Comparison of ENCODE assay signal across 8 cellular contexts in the genomic region with DNA sequence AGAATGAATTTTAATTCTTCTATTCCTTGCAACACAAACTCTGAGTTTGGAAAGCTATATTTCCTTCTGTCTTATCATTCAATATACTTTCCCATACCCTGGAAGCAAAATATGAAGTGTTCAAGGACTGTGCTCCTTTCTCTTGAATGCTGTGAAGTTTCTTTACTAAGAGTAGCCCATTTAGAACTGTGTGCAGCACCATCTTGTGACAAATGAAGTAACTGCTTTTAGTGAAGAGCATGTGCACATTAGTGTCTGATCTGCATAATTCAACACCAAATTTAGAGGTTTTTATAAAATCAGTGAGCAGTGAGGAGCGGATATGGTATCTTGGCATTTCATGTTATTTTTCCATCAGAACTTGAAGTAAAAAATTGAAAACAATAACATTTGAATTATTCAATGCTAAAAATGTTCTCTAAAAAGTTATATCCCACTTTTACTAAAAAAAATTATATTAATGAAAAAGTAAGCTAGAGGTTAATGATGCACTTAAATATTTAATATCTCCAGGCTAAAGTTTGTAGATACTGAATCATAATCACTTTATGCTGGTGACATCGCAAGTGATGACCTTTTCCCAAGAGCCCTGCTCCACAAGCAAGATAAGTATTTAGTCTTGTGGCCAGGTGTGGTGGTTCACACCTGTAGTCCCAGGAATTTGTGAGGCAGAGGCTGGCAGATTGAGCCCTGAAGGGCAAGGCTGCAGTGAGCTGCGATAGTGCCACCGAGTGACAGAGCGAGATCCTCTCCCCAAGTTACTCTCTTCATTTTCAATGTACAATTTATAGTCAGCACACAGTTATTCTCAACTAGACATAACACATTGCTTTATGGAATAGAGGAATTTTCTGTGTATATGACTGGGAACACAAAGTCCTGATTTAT.
A peak's percentile ranks its signal among the peaks of the same experiment; 100 is the strongest.
DNase-seq lines count a peak whose midpoint lies in the region; ATAC-seq, FAIRE-seq and TF ChIP-seq lines count a peak whose summit lies in the region.

No MANE protein-coding gene starts in this region.

- H3K27ac ChIP-seq in PC-9, result no peak overlapping the region

- TF ChIP-seq CTCF in PC-9 (conservative IDR thresholded peaks at IDR 0.05), result peak; percentile 65; the same call in 1 of the 2 replicates

- no peaks in the 10 kb centered on the region for H3K9me3 ChIP-seq in PC-9 (ENCODE audit: insufficient read depth, low read depth)

- intact Hi-C loops in PC-9 (cut with micrococcal nuclease; ENCODE audit: unreplicated experiment), result loop anchor here (1.0 to 10.0 kb wide), 2 partner anchors 461 to 1227 kb away; no protein-coding TSS in a partner anchor

- DNase-seq in COLO829 (ENCODE audit: low spot score), result peak; percentile 40
- no peak for DNase-seq in PC-9
- DNase-seq in foreskin melanocyte, result peak; percentile 37
- DNase-seq in GM19239 (ENCODE audit: insufficient read length, low spot score), result no peak

- no peak overlapping the region for H2AFZ ChIP-seq in PC-9

- H3K4me1 ChIP-seq in PC-9 (replicated peaks; ENCODE audit: insufficient read depth), result no peaks in the 10 kb centered on the region

- H3F3A ChIP-seq in PC-9 (ENCODE audit: insufficient read depth, low read depth), result no peaks in the 10 kb centered on the region

- peak; percentile 65 for TF ChIP-seq RAD21 in Ishikawa (IDR thresholded peaks at IDR 0.05; ENCODE audit: low read depth)

- H3K9me2 ChIP-seq in PC-9 (ENCODE audit: insufficient read depth), result peaks cover 6% of the 10 kb centered on the region; the same call in 1 of the 2 replicates

- ATAC-seq in GM18519 (IDR thresholded peaks at IDR 0.05; ENCODE audit: low FRiP score, unreplicated experiment) (no peak), GM21528 (IDR thresholded peaks at IDR 0.05; ENCODE audit: low FRiP score, unreplicated experiment) (no peak), GM19467 (IDR thresholded peaks at IDR 0.05; ENCODE audit: unreplicated experiment) (no peak)

- no peaks in the 10 kb centered on the region for H3K27me3 ChIP-seq in PC-9 (ENCODE audit: insufficient read depth, low read depth)

- H3K4me2 ChIP-seq in PC-9, result no peak overlapping the region

- no TSS peak for BruUV-seq in PC-9 (replicated peaks; lab: Mats Ljungman, UMichigan)

- H3K4me3 ChIP-seq in PC-9, result no peak overlapping the region

- CTCF ChIA-PET in PC-9 (lab: Charles Lee), result no interaction called here

- H3K36me3 ChIP-seq in PC-9 (ENCODE audit: low read depth), result no peaks in the 10 kb centered on the region

- no peak for TF ChIP-seq EP300 in Ishikawa (IDR thresholded peaks at IDR 0.05; ENCODE audit: borderline replicate concordance)

- H4K20me1 ChIP-seq in PC-9 (ENCODE audit: insufficient read depth), result no peaks in the 10 kb centered on the region

- no peaks in the 10 kb centered on the region for H3K79me2 ChIP-seq in PC-9 (ENCODE audit: low read depth)

- POLR2A ChIA-PET in PC-9 (lab: Charles Lee; ENCODE audit: unreplicated experiment), result no interaction called here

- no peak for FAIRE-seq in GM19239 (lab: Jason Lieb, UNC)

TF ChIP-seq in Ishikawa, 13 proteins besides CTCF, POLR2A, EP300 and RAD21:
- TF ChIP-seq ZBTB7A (IDR thresholded peaks at IDR 0.05; ENCODE audit: low read depth) (no peak), TCF12 (IDR thresholded peaks at IDR 0.05; ENCODE audit: low read depth) (no peak), FOXM1 (IDR thresholded peaks at IDR 0.05; ENCODE audit: borderline replicate concordance, low read depth) (no peak), YY1 (IDR thresholded peaks at IDR 0.05; ENCODE audit: low read depth) (no peak), EGR1 (IDR thresholded peaks at IDR 0.05) (no peak), NFIC (IDR thresholded peaks at IDR 0.05) (no peak), CEBPB (IDR thresholded peaks at IDR 0.05) (no peak), CREB1 (IDR thresholded peaks at IDR 0.05; ENCODE audit: low read depth) (no peak), TAF1 (IDR thresholded peaks at IDR 0.05; ENCODE audit: low read depth) (no peak), TEAD4 (IDR thresholded peaks at IDR 0.05) (no peak)
- TF ChIP-seq, protein P1, sequence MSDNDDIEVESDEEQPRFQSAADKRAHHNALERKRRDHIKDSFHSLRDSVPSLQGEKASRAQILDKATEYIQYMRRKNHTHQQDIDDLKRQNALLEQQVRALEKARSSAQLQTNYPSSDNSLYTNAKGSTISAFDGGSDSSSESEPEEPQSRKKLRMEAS (IDR thresholded peaks at IDR 0.05), result no peak
- TF ChIP-seq, protein P2, sequence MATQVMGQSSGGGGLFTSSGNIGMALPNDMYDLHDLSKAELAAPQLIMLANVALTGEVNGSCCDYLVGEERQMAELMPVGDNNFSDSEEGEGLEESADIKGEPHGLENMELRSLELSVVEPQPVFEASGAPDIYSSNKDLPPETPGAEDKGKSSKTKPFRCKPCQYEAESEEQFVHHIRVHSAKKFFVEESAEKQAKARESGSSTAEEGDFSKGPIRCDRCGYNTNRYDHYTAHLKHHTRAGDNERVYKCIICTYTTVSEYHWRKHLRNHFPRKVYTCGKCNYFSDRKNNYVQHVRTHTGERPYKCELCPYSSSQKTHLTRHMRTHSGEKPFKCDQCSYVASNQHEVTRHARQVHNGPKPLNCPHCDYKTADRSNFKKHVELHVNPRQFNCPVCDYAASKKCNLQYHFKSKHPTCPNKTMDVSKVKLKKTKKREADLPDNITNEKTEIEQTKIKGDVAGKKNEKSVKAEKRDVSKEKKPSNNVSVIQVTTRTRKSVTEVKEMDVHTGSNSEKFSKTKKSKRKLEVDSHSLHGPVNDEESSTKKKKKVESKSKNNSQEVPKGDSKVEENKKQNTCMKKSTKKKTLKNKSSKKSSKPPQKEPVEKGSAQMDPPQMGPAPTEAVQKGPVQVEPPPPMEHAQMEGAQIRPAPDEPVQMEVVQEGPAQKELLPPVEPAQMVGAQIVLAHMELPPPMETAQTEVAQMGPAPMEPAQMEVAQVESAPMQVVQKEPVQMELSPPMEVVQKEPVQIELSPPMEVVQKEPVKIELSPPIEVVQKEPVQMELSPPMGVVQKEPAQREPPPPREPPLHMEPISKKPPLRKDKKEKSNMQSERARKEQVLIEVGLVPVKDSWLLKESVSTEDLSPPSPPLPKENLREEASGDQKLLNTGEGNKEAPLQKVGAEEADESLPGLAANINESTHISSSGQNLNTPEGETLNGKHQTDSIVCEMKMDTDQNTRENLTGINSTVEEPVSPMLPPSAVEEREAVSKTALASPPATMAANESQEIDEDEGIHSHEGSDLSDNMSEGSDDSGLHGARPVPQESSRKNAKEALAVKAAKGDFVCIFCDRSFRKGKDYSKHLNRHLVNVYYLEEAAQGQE (IDR thresholded peaks at IDR 0.05; ENCODE audit: low read depth), result no peak
- TF ChIP-seq, protein P3, sequence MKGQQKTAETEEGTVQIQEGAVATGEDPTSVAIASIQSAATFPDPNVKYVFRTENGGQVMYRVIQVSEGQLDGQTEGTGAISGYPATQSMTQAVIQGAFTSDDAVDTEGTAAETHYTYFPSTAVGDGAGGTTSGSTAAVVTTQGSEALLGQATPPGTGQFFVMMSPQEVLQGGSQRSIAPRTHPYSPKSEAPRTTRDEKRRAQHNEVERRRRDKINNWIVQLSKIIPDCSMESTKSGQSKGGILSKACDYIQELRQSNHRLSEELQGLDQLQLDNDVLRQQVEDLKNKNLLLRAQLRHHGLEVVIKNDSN (IDR thresholded peaks at IDR 0.05), result no peak

Comparison
In these comparisons a context has a peak if more than half of its experiments do, and no peak if none do; other contexts are left out.
1. DNase-seq: peak in COLO829 (single experiment) and foreskin melanocyte (single experiment); none in PC-9 (0 of 2) and GM19239 (single experiment).